Comparison of ENCODE assay signal across 29 cellular contexts in the genomic region with DNA sequence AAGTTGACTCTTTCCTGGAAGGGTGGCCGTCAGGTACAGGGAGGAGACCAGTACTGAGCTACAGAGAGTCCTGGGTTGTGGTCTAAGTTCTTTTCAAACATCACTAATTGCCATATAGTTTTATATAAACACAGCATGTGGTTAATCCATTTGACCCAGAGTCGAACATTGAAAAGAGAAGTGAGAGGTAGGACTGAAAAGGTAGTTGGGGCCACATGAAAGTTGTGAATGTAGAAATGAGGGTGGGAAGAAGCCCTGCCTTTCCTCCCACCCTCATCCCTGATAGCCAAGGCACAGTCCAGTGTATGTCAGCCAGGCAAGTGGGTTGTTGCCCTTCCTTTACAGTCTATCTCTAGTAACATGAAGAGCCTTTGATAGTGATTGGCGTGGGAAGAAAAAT. TPM values are rescaled to one million over a fixed set of nuclear protein-coding genes. Genes with fewer than 3 reads are reported as not detected.
A peak's percentile ranks its signal among the peaks of the same experiment; 100 is the strongest.
DNase-seq lines count a peak whose midpoint lies in the region; ATAC-seq and TF ChIP-seq lines count a peak whose summit lies in the region.
"Had no signal": no experiment of that assay in that cellular context is flagged by ENCODE, and none has a peak within 500 bp of the region (broad histone marks: within the 10 kb centered on the region; RNA-seq: fewer than 3 reads in every experiment).

No MANE protein-coding gene starts in this region.

- no peak for TF ChIP-seq CTCF in CD8-positive, alpha-beta T cell (IDR thresholded peaks at IDR 0.05)

- H3K27me3 Mint-ChIP-seq in activated T-cell treated with anti-CD3 and anti-CD28 coated beads, Interleukin-2, amount 50 U/mL, for 72 hours (ENCODE audit: low read depth): no peaks in the 10 kb centered on the region
- no peaks in the 10 kb centered on the region for H3K27me3 Mint-ChIP-seq in activated T-cell treated with anti-CD3 and anti-CD28 coated beads, Interleukin-2, amount 50 U/mL, for 4 hours (ENCODE audit: low read depth)
- no peaks in the 10 kb centered on the region for H3K27me3 Mint-ChIP-seq in CD8-positive, alpha-beta T cell (ENCODE audit: low read depth)
- no peaks in the 10 kb centered on the region for H3K27me3 Mint-ChIP-seq in activated naive CD8-positive, alpha-beta T cell treated with anti-CD3 and anti-CD28 coated beads, Interleukin-2, amount 10 ng/mL, durations not matched to agents 7 days and 5 days
- H3K27me3 Mint-ChIP-seq in naive thymus-derived CD8-positive, alpha-beta T cell: no peaks in the 10 kb centered on the region
- H3K27me3 Mint-ChIP-seq: T-cell had no signal

- H3K27me3 ChIP-seq in CD8-positive, alpha-beta T cell (ENCODE audit: insufficient read depth, low read length): no peaks in the 10 kb centered on the region
- no peaks in the 10 kb centered on the region for H3K27me3 ChIP-seq in mesenchymal stem cell (ENCODE audit: control insufficient read depth in 1 of 2, insufficient read depth in 1 of 2, low read length in 2 of 2)
- H3K27me3 ChIP-seq: sigmoid colon had no signal

- H4K8ac ChIP-seq in mesenchymal stem cell (ENCODE audit: low read length): no peak overlapping the region

- CTCF ChIA-PET in CD8-positive, alpha-beta T cell (lab: Charles Lee): no interaction called here

- H3K4me1 Mint-ChIP-seq in activated T-cell treated with anti-CD3 and anti-CD28 coated beads, Interleukin-2, amount 50 U/mL, for 72 hours (ENCODE audit: low read depth): peaks cover 69% of the 10 kb centered on the region
- H3K4me1 Mint-ChIP-seq in activated T-cell treated with anti-CD3 and anti-CD28 coated beads, Interleukin-2, amount 50 U/mL, for 4 hours (ENCODE audit: low read depth): peaks cover 46% of the 10 kb centered on the region
- peaks cover 53% of the 10 kb centered on the region for H3K4me1 Mint-ChIP-seq in CD8-positive, alpha-beta T cell (ENCODE audit: low read depth)
- peaks cover 26% of the 10 kb centered on the region for H3K4me1 Mint-ChIP-seq in activated naive CD8-positive, alpha-beta T cell treated with anti-CD3 and anti-CD28 coated beads, Interleukin-2, amount 10 ng/mL, durations not matched to agents 7 days and 5 days
- H3K4me1 Mint-ChIP-seq in naive thymus-derived CD8-positive, alpha-beta T cell: peaks cover 14 to 59% (median 49%) of the 10 kb centered on the region in 4 donors

- H2AFZ ChIP-seq in mesenchymal stem cell (ENCODE audit: low read depth, low read length): no peak overlapping the region

- H3K18ac ChIP-seq in mesenchymal stem cell (ENCODE audit: low read depth in 1 of 2, low read length in 2 of 2): no peak overlapping the region

- H3K4me2 ChIP-seq in mesenchymal stem cell (ENCODE audit: low read length, poor library complexity, severe bottlenecking): no peak overlapping the region

- no peaks in the 10 kb centered on the region for H3K9me3 ChIP-seq in CD8-positive, alpha-beta T cell (ENCODE audit: low read length)
- H3K9me3 ChIP-seq in mesenchymal stem cell (ENCODE audit: control insufficient read depth, low read length): no peaks in the 10 kb centered on the region
- H3K9me3 ChIP-seq: HAP-1, psoas muscle, sigmoid colon had no signal

- H3K4me3 Mint-ChIP-seq in activated T-cell treated with anti-CD3 and anti-CD28 coated beads, Interleukin-2, amount 50 U/mL, for 72 hours: peak overlapping the region; percentile 1 to 53
- no peak overlapping the region for H3K4me3 Mint-ChIP-seq in activated T-cell treated with anti-CD3 and anti-CD28 coated beads, Interleukin-2, amount 50 U/mL, for 4 hours
- no peak overlapping the region for H3K4me3 Mint-ChIP-seq in CD8-positive, alpha-beta T cell
- no peak overlapping the region for H3K4me3 Mint-ChIP-seq in activated naive CD8-positive, alpha-beta T cell treated with anti-CD3 and anti-CD28 coated beads, Interleukin-2, amount 10 ng/mL, durations not matched to agents 7 days and 5 days
- no peak overlapping the region for H3K4me3 Mint-ChIP-seq in naive thymus-derived CD8-positive, alpha-beta T cell
- H3K4me3 Mint-ChIP-seq: T-cell had no signal

- H3K36me3 Mint-ChIP-seq in activated T-cell treated with anti-CD3 and anti-CD28 coated beads, Interleukin-2, amount 50 U/mL, for 72 hours (ENCODE audit: insufficient read depth in 2 of 2): peaks cover 18 to 52% of the 10 kb centered on the region in 2 donors
- H3K36me3 Mint-ChIP-seq in activated T-cell treated with anti-CD3 and anti-CD28 coated beads, Interleukin-2, amount 50 U/mL, for 4 hours (ENCODE audit: insufficient read depth): peaks cover 64% of the 10 kb centered on the region
- H3K36me3 Mint-ChIP-seq in CD8-positive, alpha-beta T cell: peaks cover 88% of the 10 kb centered on the region
- peaks cover 30% of the 10 kb centered on the region for H3K36me3 Mint-ChIP-seq in activated naive CD8-positive, alpha-beta T cell treated with anti-CD3 and anti-CD28 coated beads, Interleukin-2, amount 10 ng/mL, durations not matched to agents 7 days and 5 days
- peaks cover 0 to 78% (median 31%) of the 10 kb centered on the region in 3 donors for H3K36me3 Mint-ChIP-seq in naive thymus-derived CD8-positive, alpha-beta T cell

- no peak overlapping the region for H2AK5ac ChIP-seq in mesenchymal stem cell (ENCODE audit: low read length, severe bottlenecking)

- H2BK5ac ChIP-seq in mesenchymal stem cell (ENCODE audit: low read depth, low read length, poor library complexity, severe bottlenecking): no peak overlapping the region

- no peak overlapping the region for H3K27ac ChIP-seq in CD8-positive, alpha-beta T cell (ENCODE audit: low read depth, low read length)
- H3K27ac ChIP-seq in mesenchymal stem cell (ENCODE audit: low read length, poor library complexity, severe bottlenecking): no peak overlapping the region
- H3K27ac ChIP-seq: psoas muscle, sigmoid colon had no signal

- ATAC-seq in activated T-cell treated with anti-CD3 and anti-CD28 coated beads, Interleukin-2, amount 50 U/mL, for 72 hours (replicated peaks in 1 of 2): no peak
- no peak for ATAC-seq in activated T-cell treated with anti-CD3 and anti-CD28 coated beads, Interleukin-2, amount 50 U/mL, for 4 hours
- ATAC-seq in CD8-positive, alpha-beta T cell: no peak
- ATAC-seq in activated naive CD8-positive, alpha-beta T cell treated with anti-CD3 and anti-CD28 coated beads, Interleukin-2, amount 10 ng/mL, durations not matched to agents 7 days and 5 days (ENCODE audit: low read depth): no peak
- ATAC-seq in naive thymus-derived CD8-positive, alpha-beta T cell: no peak
- ATAC-seq: left ventricle myocardium superior, PC-3, psoas muscle, T-cell had no signal

- H3K27ac Mint-ChIP-seq in activated T-cell treated with anti-CD3 and anti-CD28 coated beads, Interleukin-2, amount 50 U/mL, for 72 hours: peak overlapping the region; percentile 90
- H3K27ac Mint-ChIP-seq in CD8-positive, alpha-beta T cell: peak overlapping the region; percentile 88
- peak overlapping the region; percentile 27 for H3K27ac Mint-ChIP-seq in activated naive CD8-positive, alpha-beta T cell treated with anti-CD3 and anti-CD28 coated beads, Interleukin-2, amount 10 ng/mL, durations not matched to agents 7 days and 5 days
- peak overlapping the region in 8 of 10 donors; percentile 14 to 100 (median 84) for H3K27ac Mint-ChIP-seq in naive thymus-derived CD8-positive, alpha-beta T cell
- H3K27ac Mint-ChIP-seq: T-cell had no signal

- WGBS in mesenchymal stem cell: 100% methylated on average over 2 of the region's 3 CpGs

- intact Hi-C loops in CD8-positive, alpha-beta T cell (cut with DNase I, micrococcal nuclease): loop anchor here (5.0 to 10.0 kb wide), 6 partner anchors 268 to 1866 kb away; a partner anchor contains a TSS

- H3K9me3 Mint-ChIP-seq in activated T-cell treated with anti-CD3 and anti-CD28 coated beads, Interleukin-2, amount 50 U/mL, for 72 hours: no peaks in the 10 kb centered on the region
- H3K9me3 Mint-ChIP-seq in activated T-cell treated with anti-CD3 and anti-CD28 coated beads, Interleukin-2, amount 50 U/mL, for 4 hours: no peaks in the 10 kb centered on the region
- H3K9me3 Mint-ChIP-seq in CD8-positive, alpha-beta T cell: no peaks in the 10 kb centered on the region
- no peaks in the 10 kb centered on the region for H3K9me3 Mint-ChIP-seq in activated naive CD8-positive, alpha-beta T cell treated with anti-CD3 and anti-CD28 coated beads, Interleukin-2, amount 10 ng/mL, durations not matched to agents 7 days and 5 days
- no peaks in the 10 kb centered on the region for H3K9me3 Mint-ChIP-seq in naive thymus-derived CD8-positive, alpha-beta T cell
- H3K9me3 Mint-ChIP-seq: T-cell had no signal

- no peak overlapping the region for H3K14ac ChIP-seq in mesenchymal stem cell (ENCODE audit: low read length in 2 of 2)

- H3K36me3 ChIP-seq in CD8-positive, alpha-beta T cell (ENCODE audit: insufficient read depth, low read length): peaks cover 53% of the 10 kb centered on the region
- peaks cover 14 to 75% of the 10 kb centered on the region in 2 experiments for H3K36me3 ChIP-seq in mesenchymal stem cell (ENCODE audit: control insufficient read depth in 1 of 2, insufficient read depth in 2 of 2, low read depth in 1 of 2, low read length in 2 of 2)

- no peak for DNase-seq in activated T-cell treated with anti-CD3 and anti-CD28 coated beads, Interleukin-2, amount 50 U/mL, for 72 hours
- DNase-seq in activated T-cell treated with anti-CD3 and anti-CD28 coated beads, Interleukin-2, amount 50 U/mL, for 4 hours: no peak
- no peak for DNase-seq in CD8-positive, alpha-beta T cell
- DNase-seq in activated naive CD8-positive, alpha-beta T cell treated with anti-CD3 and anti-CD28 coated beads, Interleukin-2, amount 10 ng/mL, durations not matched to agents 7 days and 5 days: no peak
- no peak for DNase-seq in naive thymus-derived CD8-positive, alpha-beta T cell
- no peak for DNase-seq in activated CD8-positive, alpha-beta memory T cell treated with anti-CD3 and anti-CD28 coated beads, Interleukin-2, amount 50 U/mL, for 48 hours
- no peak for DNase-seq in NCI-H2227 treated with DMSO at 0.1 percent for 48 hours (lab: John Stamatoyannopoulos, UW)
- no peak for DNase-seq in mesenchymal stem cell
- DNase-seq: activated CD8-positive, alpha-beta memory T cell treated with anti-CD3 and anti-CD28 coated beads for 24 hours; AML-193; aorta; DMS53; head of caudate nucleus; kidney; left ventricle myocardium superior; NCI-H1436; NCI-H2081; NCI-H226; NCI-H526 treated with DMSO at 0.1 percent for 48 hours; NK-92 treated with Interleukin-12 subunit alpha and Interleukin-12 subunit beta, amount 100 ng/mL, for 24 hours; PC-3; psoas muscle; sigmoid colon; stimulated activated CD4-positive, alpha-beta T cell treated with anti-CD3 and anti-CD28 coated beads, Interleukin-12 subunit alpha, Interleukin-12 subunit beta, amount 100 ng/mL, for 4 hours; stimulated activated CD4-positive, alpha-beta T cell treated with anti-CD3 and anti-CD28 coated beads, Interleukin-2, amount 100 ng/mL, for 48 hours; substantia nigra; T-cell; trophoblast cell had no signal

- H3K4me3 ChIP-seq in CD8-positive, alpha-beta T cell (ENCODE audit: low read depth, low read length): no peak overlapping the region
- no peak overlapping the region for H3K4me3 ChIP-seq in mesenchymal stem cell (ENCODE audit: insufficient read depth in 1 of 2, low read depth in 1 of 2, low read length in 2 of 2)
- H3K4me3 ChIP-seq: HAP-1, psoas muscle, sigmoid colon had no signal

- no peak overlapping the region for H3K23ac ChIP-seq in mesenchymal stem cell (ENCODE audit: low read length in 2 of 2)

- H2BK120ac ChIP-seq in mesenchymal stem cell (ENCODE audit: low read depth, low read length): no peak overlapping the region

- POLR2A ChIA-PET in CD8-positive, alpha-beta T cell (lab: Charles Lee): no interaction called here
- POLR2A ChIA-PET in activated naive CD8-positive, alpha-beta T cell treated with anti-CD3 and anti-CD28 coated beads, Interleukin-2, amount 10 ng/mL, durations not matched to agents 7 days and 5 days (lab: Charles Lee): no interaction called here
- POLR2A ChIA-PET in naive thymus-derived CD8-positive, alpha-beta T cell (lab: Charles Lee): no interaction called here

- no peak overlapping the region for H2BK12ac ChIP-seq in mesenchymal stem cell (ENCODE audit: low read length in 2 of 2)

- H3K79me1 ChIP-seq in mesenchymal stem cell (replicated peaks; ENCODE audit: low read length, poor library complexity, severe bottlenecking): peaks cover 7% of the 10 kb centered on the region

- peaks cover 27% of the 10 kb centered on the region for H3K4me1 ChIP-seq in CD8-positive, alpha-beta T cell (ENCODE audit: insufficient read depth, low read length)
- H3K4me1 ChIP-seq in mesenchymal stem cell (ENCODE audit: control insufficient read depth, insufficient read depth, low read depth, low read length): no peaks in the 10 kb centered on the region

- H2BK15ac ChIP-seq in mesenchymal stem cell (ENCODE audit: low read depth, poor library complexity, severe bottlenecking): no peak overlapping the region

- no peak overlapping the region for H4K91ac ChIP-seq in mesenchymal stem cell (ENCODE audit: low read length)

- H3K4ac ChIP-seq in mesenchymal stem cell (ENCODE audit: low read depth in 1 of 2, low read length in 2 of 2): no peak overlapping the region

- no peak overlapping the region for H3K9ac ChIP-seq in mesenchymal stem cell (ENCODE audit: low read length)

RNA-seq across cellular contexts. Expression of a gene that starts 4.4 kb away (rescaled TPM):
- 100 to 1,000 TPM in 1 of 2 donors, 10 to 100 TPM in 1; 92.4 to 107 TPM for total RNA-seq in activated T-cell treated with anti-CD3 and anti-CD28 coated beads, Interleukin-2, amount 50 U/mL, for 72 hours
- total RNA-seq in activated T-cell treated with anti-CD3 and anti-CD28 coated beads, Interleukin-2, amount 50 U/mL, for 4 hours: 100 to 1,000 TPM; 204 to 229 (median 210) TPM
- 100 to 1,000 TPM; 124 to 129 TPM for total RNA-seq in CD8-positive, alpha-beta T cell
- 10 to 100 TPM; 75.1 to 79.1 TPM for total RNA-seq in activated naive CD8-positive, alpha-beta T cell treated with anti-CD3 and anti-CD28 coated beads, Interleukin-2, amount 10 ng/mL, durations not matched to agents 7 days and 5 days
- 100 to 1,000 TPM; 120 to 129 TPM for total RNA-seq in naive thymus-derived CD8-positive, alpha-beta T cell
- 10 to 100 TPM; 41.4 to 44.5 (median 43.8) TPM for polyA plus RNA-seq in naive thymus-derived CD8-positive, alpha-beta T cell
- 42.0 TPM for polyA plus RNA-seq in mesenchymal stem cell (2013, experiment 1 of 2)
- 43.3 TPM for polyA plus RNA-seq in mesenchymal stem cell (2013, experiment 2 of 2)

Comparison
In these comparisons a context has a peak if more than half of its experiments do, and no peak if none do; other contexts are left out.
1. H3K4me3 Mint-ChIP-seq: peak in activated T-cell treated with anti-CD3 and anti-CD28 coated beads, Interleukin-2, amount 50 U/mL, for 72 hours (2 of 2); none in activated T-cell treated with anti-CD3 and anti-CD28 coated beads, Interleukin-2, amount 50 U/mL, for 4 hours (single experiment), CD8-positive, alpha-beta T cell (single experiment), activated naive CD8-positive, alpha-beta T cell treated with anti-CD3 and anti-CD28 coated beads, Interleukin-2, amount 10 ng/mL, durations not matched to agents 7 days and 5 days (single experiment) and naive thymus-derived CD8-positive, alpha-beta T cell (0 of 10).
2. H3K27ac Mint-ChIP-seq: peak in every context shown above with its lines; median percentile 90 in activated T-cell treated with anti-CD3 and anti-CD28 coated beads, Interleukin-2, amount 50 U/mL, for 72 hours; 88 in CD8-positive, alpha-beta T cell; 84 in naive thymus-derived CD8-positive, alpha-beta T cell; 27 in activated naive CD8-positive, alpha-beta T cell treated with anti-CD3 and anti-CD28 coated beads, Interleukin-2, amount 10 ng/mL, durations not matched to agents 7 days and 5 days.